ENCODE assay signal across 17 cellular contexts in the genomic region with DNA sequence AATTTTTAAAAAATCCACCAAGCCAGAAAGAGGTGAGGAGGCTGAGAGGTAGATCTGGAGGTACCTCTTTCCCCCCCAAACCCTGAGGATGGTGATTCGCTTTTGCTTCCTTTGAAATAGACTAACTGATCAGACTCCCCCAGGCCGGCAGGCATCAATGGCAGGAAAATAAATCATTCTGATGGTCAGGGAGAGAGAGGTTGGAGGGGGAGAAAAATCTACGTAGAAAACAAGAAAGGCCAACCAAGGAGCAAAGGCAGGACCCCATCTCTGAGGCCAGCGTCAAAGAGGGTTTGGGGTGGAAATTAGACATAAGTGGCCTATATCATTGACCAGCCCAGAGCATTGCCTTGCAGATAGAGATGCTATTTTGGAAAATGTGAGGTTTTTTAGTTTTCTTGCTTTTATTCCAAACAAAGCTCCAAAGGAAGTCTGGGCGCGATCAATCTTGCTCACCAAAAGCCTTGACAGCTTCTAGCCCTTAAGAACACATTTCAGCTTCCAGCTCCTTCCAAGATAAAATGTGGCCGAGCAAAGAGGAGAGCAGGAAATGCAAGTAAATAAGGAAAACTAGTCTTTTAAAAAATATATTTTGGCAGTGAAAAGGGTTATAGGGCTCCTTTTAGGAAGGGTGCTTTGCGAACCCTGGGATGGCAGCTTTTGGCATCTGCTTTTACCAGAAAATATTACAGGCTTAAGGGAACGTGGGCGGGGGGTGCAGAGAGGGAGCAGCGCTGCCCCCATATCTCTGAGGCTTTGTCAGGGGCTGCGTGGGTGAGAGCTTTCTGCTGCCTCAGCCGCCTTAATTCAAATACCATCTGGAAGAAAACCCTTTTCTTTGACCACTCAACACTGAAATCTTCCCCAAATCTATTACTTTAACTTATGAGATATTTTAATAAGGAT. TPM values are rescaled to one million over a fixed set of nuclear protein-coding genes. Genes with fewer than 3 reads are reported as not detected.
A peak's percentile ranks its signal among the peaks of the same experiment; 100 is the strongest.
DNase-seq lines count a peak whose midpoint lies in the region; ATAC-seq and TF ChIP-seq lines count a peak whose summit lies in the region.
"Had no signal": no experiment of that assay in that cellular context is flagged by ENCODE, and none has a peak within 500 bp of the region (broad histone marks: within the 10 kb centered on the region; RNA-seq: fewer than 3 reads in every experiment).

No MANE protein-coding gene starts in this region.

- peaks cover 25% of the 10 kb centered on the region for H3K36me3 Mint-ChIP-seq in neural crest cell (ENCODE audit: low read depth)

- H3K9me3 ChIP-seq in fibroblast of lung (ENCODE audit: control insufficient read depth, insufficient read depth, low read depth, low read length) (no peaks in the 10 kb centered on the region), aorta (ENCODE audit: control insufficient read depth, low read length) (no peaks in the 10 kb centered on the region)

- H3K9me3 Mint-ChIP-seq in neural crest cell = no peaks in the 10 kb centered on the region
- H3K9me3 Mint-ChIP-seq: CD8-positive, alpha-beta T cell; stimulated activated naive B cell treated with anti-CD40 and anti-IgM and Interleukin-4, amounts not matched to agents 10 μg/mL and 1 μg/mL and 100 μg/mL, for 72 hours had no signal

- no peak for ATAC-seq in aorta (ENCODE audit: low FRiP score)
- ATAC-seq: CD8-positive, alpha-beta T cell; SK-N-SH treated with all-trans-retinoic acid at 6 μM for 48 hours; stimulated activated naive B cell treated with anti-CD40 and anti-IgM and Interleukin-4, amounts not matched to agents 10 μg/mL and 1 μg/mL and 100 μg/mL, for 72 hours had no signal

- H3K79me2 ChIP-seq in fibroblast of lung (ENCODE audit: control insufficient read depth, insufficient read depth, low read length) = peaks cover 72% of the 10 kb centered on the region

- TF ChIP-seq POLR2A in erythroblast (IDR thresholded peaks at IDR 0.05; ENCODE audit: low read length) = no peak

- H3K4me1 ChIP-seq in fibroblast of lung (ENCODE audit: control insufficient read depth, extremely low read depth, insufficient read depth, low read length) = peaks cover 31% of the 10 kb centered on the region
- peaks cover 0 to 1% of the 10 kb centered on the region in 2 donors for H3K4me1 ChIP-seq in aorta (ENCODE audit: control insufficient read depth in 1 of 2, insufficient read depth in 2 of 2, low read length in 2 of 2)

- no peaks in the 10 kb centered on the region for H4K20me1 ChIP-seq in fibroblast of lung (ENCODE audit: control insufficient read depth, extremely low read depth, insufficient read depth, low read length)

- DNase-seq in amniotic epithelial cell (ENCODE audit: low read depth) (peak; percentile 62), fibroblast of lung (ENCODE audit: low read depth in 2 of 2) (peak; percentile 88 to 91), neural crest cell (ENCODE audit: low read depth, low spot score) (no peak), aorta (peak in 1 of 2 donors; percentile 57), erythroblast (lab: John Stamatoyannopoulos, UW) (no peak), mucosa of gallbladder (ENCODE audit: low spot score) (no peak), NCI-H2196 (lab: John Stamatoyannopoulos, UW; ENCODE audit: unreplicated experiment) (no peak)
- DNase-seq: amniotic stem cell; CD8-positive, alpha-beta T cell; GF-D8; hippocampal formation; MV-4-11; OCI-M1; stimulated activated CD4-positive, alpha-beta T cell treated with anti-CD3 and anti-CD28 coated beads, Interleukin-2, amount 100 ng/mL, for 48 hours; stimulated activated naive B cell treated with anti-CD40 and anti-IgM and Interleukin-4, amounts not matched to agents 10 μg/mL and 1 μg/mL and 100 μg/mL, for 72 hours had no signal

- H3K27me3 Mint-ChIP-seq in neural crest cell (ENCODE audit: low read depth) = peaks cover 96% of the 10 kb centered on the region

- TF ChIP-seq CTCF in fibroblast of lung (conservative IDR thresholded peaks at IDR 0.05 in 1 of 2, IDR thresholded peaks at IDR 0.05 in 1 of 2; ENCODE audit: low read depth in 1 of 2, low read length in 2 of 2) (no peak), neural crest cell (conservative IDR thresholded peaks at IDR 0.05) (no peak)

- H2AFZ ChIP-seq in fibroblast of lung (ENCODE audit: low read length) = no peak overlapping the region

- H3K27me3 ChIP-seq in fibroblast of lung (ENCODE audit: control insufficient read depth, insufficient read depth, low read length) (no peaks in the 10 kb centered on the region), aorta (ENCODE audit: control insufficient read depth in 1 of 2, insufficient read depth in 2 of 2, low read length in 1 of 2) (no peaks in the 10 kb centered on the region)

- H3K4me3 ChIP-seq in fibroblast of lung (replicated peaks in 1 of 4; ENCODE audit: control extremely low read depth in 1 of 4, insufficient read depth in 1 of 4, low read depth in 3 of 4, low read length in 4 of 4) (peak overlapping the region in 3 of 4 experiments; percentile 12 to 92 (median 74)), aorta (ENCODE audit: low read length in 2 of 2) (peak overlapping the region in 1 of 2 donors; percentile 1)

- H3K27ac ChIP-seq in fibroblast of lung (ENCODE audit: insufficient read depth, low read length) = peak overlapping the region; percentile 95
- peak overlapping the region; percentile 87 to 100 for H3K27ac ChIP-seq in aorta (ENCODE audit: low read depth in 1 of 2, low read length in 2 of 2)

- H3K36me3 ChIP-seq in fibroblast of lung (ENCODE audit: control insufficient read depth, insufficient read depth, low read length) = no peaks in the 10 kb centered on the region
- no peaks in the 10 kb centered on the region for H3K36me3 ChIP-seq in aorta (ENCODE audit: control insufficient read depth in 1 of 2, insufficient read depth in 2 of 2, low read length in 1 of 2)

- 4 to 8% methylated on average over 13 of the region's 13 CpGs for WGBS in aorta, 2 donors

- intact Hi-C loops in aorta (cut with DNase I) = loop anchor here in 1 of 2 donors (5.0 kb wide), 1 partner anchor 242 kb away; the partner anchor contains the start of gene SKAP2

- no peak overlapping the region for H3K9ac ChIP-seq in fibroblast of lung (ENCODE audit: insufficient read depth, low read length)

- peak overlapping the region; percentile 97 for H3K27ac Mint-ChIP-seq in neural crest cell (ENCODE audit: unreplicated experiment)
- H3K27ac Mint-ChIP-seq: CD8-positive, alpha-beta T cell; stimulated activated naive B cell treated with anti-CD40 and anti-IgM and Interleukin-4, amounts not matched to agents 10 μg/mL and 1 μg/mL and 100 μg/mL, for 72 hours had no signal

- H3K4me1 Mint-ChIP-seq in neural crest cell = peaks cover 84% of the 10 kb centered on the region

- H3K4me3 Mint-ChIP-seq in neural crest cell = peak overlapping the region; percentile 99
- H3K4me3 Mint-ChIP-seq: CD8-positive, alpha-beta T cell; stimulated activated naive B cell treated with anti-CD40 and anti-IgM and Interleukin-4, amounts not matched to agents 10 μg/mL and 1 μg/mL and 100 μg/mL, for 72 hours had no signal

- peak overlapping the region; percentile 97 for H3K4me2 ChIP-seq in fibroblast of lung (ENCODE audit: extremely low read depth, insufficient read depth, low read length)

RNA-seq across cellular contexts. Expression of gene HOXA2, which starts 2.0 kb away (rescaled TPM):
- 1.0 and 1.3 TPM in 2 replicates for total RNA-seq in fibroblast of lung
- 2.3 and 2.6 TPM in 2 replicates for polyA plus RNA-seq in fibroblast of lung
- polyA plus RNA-seq in fibroblast of lung (2012) = 1.4 and 2.2 TPM in 2 replicates
- polyA minus RNA-seq in fibroblast of lung (ENCODE audit: low replicate concordance) = 2.1 and 2.3 TPM in 2 replicates
- total RNA-seq in neural crest cell = 41.2 and 41.6 TPM in 2 replicates
- 1 to 10 TPM; 1.6 to 4.7 TPM for total RNA-seq in aorta
- 1 to 10 TPM; 2.3 to 3.6 TPM for polyA plus RNA-seq in aorta
- 0.52 TPM for total RNA-seq in mucosa of gallbladder
- total RNA-seq: CD8-positive, alpha-beta T cell; H7 had no signal

RNA-seq across cellular contexts. Expression of gene HOXA1, which starts 8.7 kb away (rescaled TPM):
- 0.50 and 0.51 TPM in 2 replicates for total RNA-seq in fibroblast of lung
- polyA plus RNA-seq in fibroblast of lung = 0.58 and 0.83 TPM in 2 replicates
- 0.66 and 0.67 TPM in 2 replicates for polyA plus RNA-seq in fibroblast of lung (2012)
- 1.1 TPM in 1 of 2 replicates, not detected in the other for polyA minus RNA-seq in fibroblast of lung (ENCODE audit: low replicate concordance)
- 3.5 and 3.6 TPM in 2 replicates for total RNA-seq in neural crest cell
- 1 to 10 TPM; 1.3 to 1.6 TPM for total RNA-seq in aorta
- polyA plus RNA-seq in aorta = under 1 TPM; 0.59 to 0.88 TPM
- total RNA-seq in mucosa of gallbladder = 0.40 TPM

RNA-seq across cellular contexts. Expression of gene HOXA4, which starts 26.1 kb away (rescaled TPM):
- 0.33 and 0.51 TPM in 2 replicates for total RNA-seq in fibroblast of lung
- 2.4 and 3.6 TPM in 2 replicates for polyA plus RNA-seq in fibroblast of lung
- polyA plus RNA-seq in fibroblast of lung (2012) = 2.6 and 3.3 TPM in 2 replicates
- polyA minus RNA-seq in fibroblast of lung (ENCODE audit: low replicate concordance) = 1.6 and 3.6 TPM in 2 replicates
- total RNA-seq in neural crest cell = 0.68 and 0.96 TPM in 2 replicates
- total RNA-seq in aorta = 10 to 100 TPM in 1 of 2 donors, 1 to 10 TPM in 1; 5.6 to 11.6 TPM
- 10 to 100 TPM in 1 of 2 donors, 1 to 10 TPM in 1; 2.6 to 10.1 TPM for polyA plus RNA-seq in aorta
- 2.3 TPM for total RNA-seq in mucosa of gallbladder
- total RNA-seq: H7 had no signal

RNA-seq across cellular contexts. Expression of gene HOXA5, which starts 39.0 kb away (rescaled TPM):
- total RNA-seq in fibroblast of lung = 18.3 and 22.1 TPM in 2 replicates
- 16.6 and 35.6 TPM in 2 replicates for polyA plus RNA-seq in fibroblast of lung
- polyA plus RNA-seq in fibroblast of lung (2012) = 17.5 and 31.8 TPM in 2 replicates
- polyA minus RNA-seq in fibroblast of lung (ENCODE audit: low replicate concordance) = 3.1 and 3.9 TPM in 2 replicates
- total RNA-seq in neural crest cell = 3.2 and 4.3 TPM in 2 replicates
- total RNA-seq in aorta = 10 to 100 TPM in 1 of 2 donors, 1 to 10 TPM in 1; 8.0 to 11.8 TPM
- 1 to 10 TPM; 1.6 to 2.7 TPM for polyA plus RNA-seq in aorta
- 0.81 TPM for total RNA-seq in mucosa of gallbladder
- total RNA-seq: H7 had no signal

RNA-seq across cellular contexts. Expression of gene HOXA6, which starts 43.1 kb away (rescaled TPM):
- total RNA-seq in fibroblast of lung = 3.6 and 4.4 TPM in 2 replicates
- 0.70 and 1.2 TPM in 2 replicates for polyA plus RNA-seq in fibroblast of lung
- 1.6 and 3.8 TPM in 2 replicates for polyA plus RNA-seq in fibroblast of lung (2012)
- polyA minus RNA-seq in fibroblast of lung (ENCODE audit: low replicate concordance) = 0.30 and 1.6 TPM in 2 replicates
- 1.6 and 2.0 TPM in 2 replicates for total RNA-seq in neural crest cell
- total RNA-seq in aorta = 1 to 10 TPM; 6.3 to 7.6 TPM
- polyA plus RNA-seq in aorta = under 1 TPM in 1 of 2 donors, not detected in 1; 0.97 TPM
- 0.29 TPM for total RNA-seq in mucosa of gallbladder
- total RNA-seq: CD8-positive, alpha-beta T cell; H7 had no signal

Comparison
In these comparisons a context has a peak if more than half of its experiments do, and no peak if none do; other contexts are left out.
1. DNase-seq: peak in amniotic epithelial cell (single experiment) and fibroblast of lung (2 of 2); none in neural crest cell (single experiment), erythroblast (0 of 2), mucosa of gallbladder (single experiment) and NCI-H2196 (single experiment).